Comparison of ENCODE assay signal across 23 cellular contexts in genomic region chr13:43114504-43114903, GRCh38.
"Had no signal": no experiment of that assay in that cellular context is flagged by ENCODE, and none has a peak within 500 bp of the region (broad histone marks: within the 10 kb centered on the region; RNA-seq: fewer than 3 reads in every experiment).

No MANE protein-coding gene starts in this region.

- H3K27ac ChIP-seq: KMS-11, RWPE1, SJSA1, SK-N-MC had no signal

- H3K4me3 ChIP-seq: K562, SJSA1, SK-N-MC had no signal

- FAIRE-seq: K562, RCC 7860 had no signal

- H3K27me3 ChIP-seq: SJSA1 had no signal

- ATAC-seq: K562 had no signal

- H3K9me3 ChIP-seq: SJSA1 had no signal

- DNase-seq: MV-4-11, NCI-H1048, NCI-H1105, NCI-H1417, NCI-H1436 treated with DMSO at 0.1 percent for 48 hours, NCI-H1694, NCI-H187 treated with DMSO at 0.1 percent for 48 hours, NCI-H2081, NCI-H2107, NCI-H2171, NCI-H226, NCI-H446, NCI-H510A, NCI-H524 treated with DMSO at 0.1 percent for 48 hours, NCI-H69, NCI-H774, SHP77 treated with DMSO at 0.1 percent for 48 hours had no signal

- H3K4me2 ChIP-seq: KMS-11 had no signal

- H3K36me3 ChIP-seq: SJSA1 had no signal

- H3K9ac ChIP-seq: KMS-11 had no signal
